Comparison of ENCODE assay signal across 20 cellular contexts in genomic region chr11:81104051-81104450, GRCh38.
DNase-seq lines count a peak whose midpoint lies in the region; ATAC-seq and TF ChIP-seq lines count a peak whose summit lies in the region.
"Had no signal": no experiment of that assay in that cellular context is flagged by ENCODE, and none has a peak within 500 bp of the region (broad histone marks: within the 10 kb centered on the region; RNA-seq: fewer than 3 reads in every experiment).

No MANE protein-coding gene starts in this region.

- H3K27ac Mint-ChIP-seq in GM23338 (no peak overlapping the region), WTC11 (no peak overlapping the region)
- no peak overlapping the region for H3K27ac Mint-ChIP-seq in CD4-positive, alpha-beta memory T cell
- H3K27ac Mint-ChIP-seq: B cell; CD8-positive, alpha-beta memory T cell; IgD-negative memory B cell had no signal

- no peak for ATAC-seq in GM23338
- ATAC-seq in WTC11: peak; percentile 68
- ATAC-seq: GM12878, HepG2 had no signal

- no peaks in the 10 kb centered on the region for H3K9me2 ChIP-seq in GM23338 (ENCODE audit: insufficient read depth)

- intact Hi-C loops in head of caudate nucleus (cut with DNase I): no loop called here
- intact Hi-C loops in CD4-positive, alpha-beta memory T cell (cut with micrococcal nuclease): no loop called here

- no peaks in the 10 kb centered on the region for H3K27me3 ChIP-seq in GM23338 (ENCODE audit: insufficient read depth)
- no peaks in the 10 kb centered on the region for H3K27me3 ChIP-seq in CD4-positive, alpha-beta memory T cell (ENCODE audit: insufficient read depth, low read length)
- H3K27me3 ChIP-seq: BLaER1 treated with 17β-estradiol and CSF1 and Interleukin-3, amounts not matched to agents 10 nM and 100 nM had no signal

- H3K27me3 Mint-ChIP-seq in GM23338 (ENCODE audit: insufficient read depth, low read depth, poor library complexity) (no peaks in the 10 kb centered on the region), WTC11 (ENCODE audit: low read depth) (no peaks in the 10 kb centered on the region)
- H3K27me3 Mint-ChIP-seq in CD4-positive, alpha-beta memory T cell: no peaks in the 10 kb centered on the region
- H3K27me3 Mint-ChIP-seq: B cell; CD8-positive, alpha-beta memory T cell; IgD-negative memory B cell had no signal

- H2AFZ ChIP-seq in GM23338: no peak overlapping the region

- no peak overlapping the region for H3K4me2 ChIP-seq in GM23338
- H3K4me2 ChIP-seq: BLaER1 treated with 17β-estradiol and CSF1 and Interleukin-3, amounts not matched to agents 10 nM and 100 nM had no signal

- H3K4me3 Mint-ChIP-seq in GM23338: no peak overlapping the region
- H3K4me3 Mint-ChIP-seq in WTC11: no peak overlapping the region
- no peak overlapping the region for H3K4me3 Mint-ChIP-seq in CD4-positive, alpha-beta memory T cell
- H3K4me3 Mint-ChIP-seq: B cell; CD8-positive, alpha-beta memory T cell; IgD-negative memory B cell had no signal

- H3K36me3 ChIP-seq in GM23338 (ENCODE audit: insufficient read depth): no peaks in the 10 kb centered on the region
- H3K36me3 ChIP-seq in CD4-positive, alpha-beta memory T cell (ENCODE audit: insufficient read depth, low read length): no peaks in the 10 kb centered on the region
- H3K36me3 ChIP-seq: BLaER1 treated with 17β-estradiol and CSF1 and Interleukin-3, amounts not matched to agents 10 nM and 100 nM had no signal

- H3K4me3 ChIP-seq in GM23338: no peak overlapping the region
- no peak overlapping the region for H3K4me3 ChIP-seq in CD4-positive, alpha-beta memory T cell (ENCODE audit: low read length in 2 of 2)
- H3K4me3 ChIP-seq: BLaER1 treated with 17β-estradiol and CSF1 and Interleukin-3, amounts not matched to agents 10 nM and 100 nM; GM12878 had no signal

- DNase-seq in GM23338 (ENCODE audit: low spot score) (peak; percentile 7), WTC11 (ENCODE audit: low spot score) (no peak), iPS-NIHi11 (ENCODE audit: low spot score) (peak; percentile 5), head of caudate nucleus (no peak), cortex of kidney (lab: John Stamatoyannopoulos, UW) (no peak)
- DNase-seq in CD4-positive, alpha-beta memory T cell: no peak
- DNase-seq: CD8-positive, alpha-beta memory T cell; COR-L47; DMS 273 treated with DMSO at 0.1 percent for 48 hours; DMS53; DND-41; EL; GOT3; HCEC 1CT; KBM-7 had no signal

- POLR2A ChIA-PET in WTC11 (lab: Charles Lee): no interaction called here
- POLR2A ChIA-PET in CD4-positive, alpha-beta memory T cell (lab: Charles Lee; ENCODE audit: partially characterized antibody): no interaction called here

- H3K9me3 Mint-ChIP-seq in GM23338 (no peaks in the 10 kb centered on the region), WTC11 (no peaks in the 10 kb centered on the region)
- peaks cover 0 to 11% (median 4%) of the 10 kb centered on the region in 8 donors for H3K9me3 Mint-ChIP-seq in CD4-positive, alpha-beta memory T cell

- peaks cover 4% of the 10 kb centered on the region; the same call in 1 of the 2 replicates for H3K4me1 ChIP-seq in GM23338 (ENCODE audit: insufficient read depth)
- H3K4me1 ChIP-seq in CD4-positive, alpha-beta memory T cell (ENCODE audit: insufficient read depth, low read length): no peaks in the 10 kb centered on the region
- H3K4me1 ChIP-seq: BLaER1 treated with 17β-estradiol and CSF1 and Interleukin-3, amounts not matched to agents 10 nM and 100 nM had no signal

- no peaks in the 10 kb centered on the region for H3K9me3 ChIP-seq in CD4-positive, alpha-beta memory T cell (ENCODE audit: control insufficient read depth in 1 of 2, low read length in 2 of 2)
- H3K9me3 ChIP-seq: BLaER1 treated with 17β-estradiol and CSF1 and Interleukin-3, amounts not matched to agents 10 nM and 100 nM had no signal

- H3K79me2 ChIP-seq in GM23338 (replicated peaks; ENCODE audit: insufficient read depth): no peaks in the 10 kb centered on the region

- peaks cover 11% of the 10 kb centered on the region; the same call in 2 of the 3 replicates for H3K4me1 Mint-ChIP-seq in GM23338
- H3K4me1 Mint-ChIP-seq in WTC11: peaks cover 18% of the 10 kb centered on the region
- no peaks in the 10 kb centered on the region for H3K4me1 Mint-ChIP-seq in CD4-positive, alpha-beta memory T cell
- H3K4me1 Mint-ChIP-seq: B cell; CD8-positive, alpha-beta memory T cell; IgD-negative memory B cell had no signal

- no peak overlapping the region for H3K27ac ChIP-seq in GM23338 (ENCODE audit: low read depth)
- H3K27ac ChIP-seq in CD4-positive, alpha-beta memory T cell (ENCODE audit: low read depth, low read length): no peak overlapping the region
- H3K27ac ChIP-seq: BLaER1 treated with 17β-estradiol and CSF1 and Interleukin-3, amounts not matched to agents 10 nM and 100 nM had no signal

- CTCF ChIA-PET in WTC11 (lab: Charles Lee): no interaction called here
- CTCF ChIA-PET in CD4-positive, alpha-beta memory T cell (lab: Charles Lee; ENCODE audit: partially characterized antibody): no interaction called here

- H4K20me1 ChIP-seq in GM23338 (replicated peaks; ENCODE audit: insufficient read depth): no peaks in the 10 kb centered on the region
- H4K20me1 ChIP-seq: BLaER1 treated with 17β-estradiol and CSF1 and Interleukin-3, amounts not matched to agents 10 nM and 100 nM had no signal

- TF ChIP-seq CTCF in GM23338 (conservative IDR thresholded peaks at IDR 0.05; ENCODE audit: low read depth in 2 of 2): peak in 1 of 2 experiments; percentile 19; a peak in 1 of 4 replicates
- TF ChIP-seq CTCF in WTC11 (IDR thresholded peaks at IDR 0.05): no peak

- H3F3A ChIP-seq in GM23338 (replicated peaks; ENCODE audit: low read depth): no peaks in the 10 kb centered on the region

- no peaks in the 10 kb centered on the region for H3K36me3 Mint-ChIP-seq in GM23338 (ENCODE audit: low read depth)
- no peaks in the 10 kb centered on the region for H3K36me3 Mint-ChIP-seq in WTC11
- no peaks in the 10 kb centered on the region for H3K36me3 Mint-ChIP-seq in CD4-positive, alpha-beta memory T cell
- H3K36me3 Mint-ChIP-seq: CD8-positive, alpha-beta memory T cell; IgD-negative memory B cell had no signal

TF ChIP-seq in GM23338, 12 proteins besides CTCF, POLR2A, EP300 and RAD21 (continues in another document):
- no peak for TF ChIP-seq EZH2phosphoT487 (IDR thresholded peaks at IDR 0.05; ENCODE audit: unreplicated experiment)
- no peak for TF ChIP-seq STAT1 (IDR thresholded peaks at IDR 0.05; ENCODE audit: unreplicated experiment)
- no peak for TF ChIP-seq ETS1 (IDR thresholded peaks at IDR 0.05)

TF ChIP-seq in WTC11, 78 proteins besides CTCF, POLR2A, EP300 and RAD21 (continues in another document):
- TF ChIP-seq CBFB (CRISPR knock-in tag; IDR thresholded peaks at IDR 0.05; ENCODE audit: low read depth): no peak
- no peak for TF ChIP-seq FOXP4 (CRISPR knock-in tag; IDR thresholded peaks at IDR 0.05)
- no peak for TF ChIP-seq PRRX2 (CRISPR knock-in tag; IDR thresholded peaks at IDR 0.05)
- no peak for TF ChIP-seq ZNF671 (CRISPR knock-in tag; IDR thresholded peaks at IDR 0.05)
- TF ChIP-seq E2F4 (CRISPR knock-in tag; IDR thresholded peaks at IDR 0.05; ENCODE audit: borderline replicate concordance, low read depth): no peak
- TF ChIP-seq FOXJ3 (CRISPR knock-in tag; IDR thresholded peaks at IDR 0.05; ENCODE audit: borderline replicate concordance): no peak
- no peak for TF ChIP-seq IRF1 (CRISPR knock-in tag; IDR thresholded peaks at IDR 0.05)

Comparison
In these comparisons a context has a peak if more than half of its experiments do, and no peak if none do; other contexts are left out.
1. DNase-seq: peak in GM23338 (single experiment) and iPS-NIHi11 (single experiment); none in WTC11 (single experiment), head of caudate nucleus (0 of 42), cortex of kidney (single experiment) and CD4-positive, alpha-beta memory T cell (0 of 5).